Comparison of ENCODE assay signal across 8 cellular contexts in genomic region chr19:18848860-18849661, GRCh38. TPM values are rescaled to one million over a fixed set of nuclear protein-coding genes. Genes with fewer than 3 reads are reported as not detected.
DNase-seq lines count a peak whose midpoint lies in the region; ATAC-seq and TF ChIP-seq lines count a peak whose summit lies in the region.

No MANE protein-coding gene starts in this region.

- H3K27me3 ChIP-seq in lower lobe of right lung (ENCODE audit: low read depth) (no peaks in the 10 kb centered on the region), thoracic aorta (replicated peaks; ENCODE audit: insufficient read depth) (no peaks in the 10 kb centered on the region), Caco-2 (replicated peaks; ENCODE audit: control insufficient read depth, insufficient read depth, low read length) (no peaks in the 10 kb centered on the region)

- BruUV-seq in Caco-2 (replicated peaks; lab: Mats Ljungman, UMichigan) = no TSS peak

- peak; percentile 65 to 83 for ATAC-seq in lower lobe of right lung
- no peak for ATAC-seq in thoracic aorta (ENCODE audit: insufficient number of reproducible peaks, low FRiP score, low read depth)
- no peak for ATAC-seq in HG02938 (IDR thresholded peaks at IDR 0.05; ENCODE audit: unreplicated experiment)

- H3K27me3 Mint-ChIP-seq in Caco-2 (ENCODE audit: insufficient read depth, unreplicated experiment) = no peaks in the 10 kb centered on the region

- DNase-seq in stimulated activated naive CD4-positive, alpha-beta T cell treated with Interleukin-2 at 50 U/mL for 16 hours (lab: John Stamatoyannopoulos, UW) = peak; percentile 36
- no peak for DNase-seq in stimulated activated naive CD4-positive, alpha-beta T cell (lab: John Stamatoyannopoulos, UW)
- DNase-seq in cerebellar cortex (ENCODE audit: low spot score) = peak; percentile 45
- DNase-seq in lower lobe of right lung = peak; percentile 81
- DNase-seq in thoracic aorta (ENCODE audit: low spot score) = peak; percentile 46
- DNase-seq in Caco-2 = no peak
- DNase-seq in NK-92 (lab: John Stamatoyannopoulos, UW; ENCODE audit: unreplicated experiment) = no peak

- intact Hi-C loops in lower lobe of right lung (cut with DNase I) (no loop called here), Caco-2 (cut with micrococcal nuclease; ENCODE audit: unreplicated experiment) (loop anchor here (5.0 kb wide), 1 partner anchor 262 kb away; the partner anchor contains the start of gene REX1BD)

- H3K4me1 Mint-ChIP-seq in Caco-2 (ENCODE audit: low read depth, unreplicated experiment) = no peaks in the 10 kb centered on the region

- no peak overlapping the region for H3K4me3 Mint-ChIP-seq in Caco-2 (ENCODE audit: unreplicated experiment)

- H3K36me3 Mint-ChIP-seq in Caco-2 (ENCODE audit: insufficient read depth, unreplicated experiment) = peaks cover 58% of the 10 kb centered on the region

- peaks cover 61% of the 10 kb centered on the region for H3K36me3 ChIP-seq in lower lobe of right lung
- peaks cover 34% of the 10 kb centered on the region for H3K36me3 ChIP-seq in thoracic aorta
- H3K36me3 ChIP-seq in Caco-2 (ENCODE audit: control insufficient read depth, insufficient read depth, low read length) = peaks cover 2% of the 10 kb centered on the region

- CTCF ChIA-PET in Caco-2 (lab: Charles Lee) = no interaction called here

- POLR2A ChIA-PET in Caco-2 (lab: Charles Lee) = no interaction called here

- H3K9me3 Mint-ChIP-seq in Caco-2 (ENCODE audit: unreplicated experiment) = no peaks in the 10 kb centered on the region

- H3K27ac ChIP-seq in lower lobe of right lung (peak overlapping the region; percentile 81), thoracic aorta (peak overlapping the region; percentile 75 to 85)

- no peaks in the 10 kb centered on the region for H3K9me3 ChIP-seq in lower lobe of right lung
- no peaks in the 10 kb centered on the region for H3K9me3 ChIP-seq in thoracic aorta
- no peaks in the 10 kb centered on the region for H3K9me3 ChIP-seq in Caco-2

- H3K27ac Mint-ChIP-seq in Caco-2 (ENCODE audit: unreplicated experiment) = no peak overlapping the region

- TF ChIP-seq CTCF in lower lobe of right lung (IDR thresholded peaks at IDR 0.05) (no peak), thoracic aorta (IDR thresholded peaks at IDR 0.05) (no peak), Caco-2 (IDR thresholded peaks at IDR 0.05; ENCODE audit: insufficient read depth in 1 of 2, low read depth in 1 of 2, low read length in 1 of 2, severe bottlenecking in 1 of 2, unreplicated experiment in 1 of 2) (no peak)

- H3K4me3 ChIP-seq in lower lobe of right lung (peak overlapping the region; percentile 9), thoracic aorta (peak overlapping the region; percentile 48), Caco-2 (ENCODE audit: low read depth, low read length) (no peak overlapping the region)

- H3K4me1 ChIP-seq in lower lobe of right lung (peaks cover 67% of the 10 kb centered on the region), thoracic aorta (ENCODE audit: control insufficient read depth in 1 of 2, low read depth in 2 of 2) (peaks cover 33 to 50% of the 10 kb centered on the region in 2 donors), Caco-2 (no peaks in the 10 kb centered on the region)

RNA-seq across cellular contexts. Expression of gene UPF1, which starts 17.3 kb away (rescaled TPM):
- total RNA-seq in lower lobe of right lung (75.8 TPM), thoracic aorta (10 to 100 TPM; 56.5 to 95.2 TPM), Caco-2 (2022) (93.8 and 96.6 TPM in 2 replicates)

RNA-seq across cellular contexts. Expression of gene CERS1, which starts 46.9 kb away (rescaled TPM):
- total RNA-seq in lower lobe of right lung (not detected), thoracic aorta (1 to 10 TPM; 1.1 to 1.7 TPM), Caco-2 (2022) (19.0 and 20.3 TPM in 2 replicates)

RNA-seq across cellular contexts. Expression of gene COMP, which starts 58.0 kb away (rescaled TPM):
- total RNA-seq in lower lobe of right lung (2.3 TPM), thoracic aorta (10 to 100 TPM; 16.9 to 29.8 TPM), Caco-2 (2022) (0.14 and 0.16 TPM in 2 replicates)

Comparison
In these comparisons a context has a peak if more than half of its experiments do, and no peak if none do; other contexts are left out.
1. DNase-seq: peak in stimulated activated naive CD4-positive, alpha-beta T cell treated with Interleukin-2 at 50 U/mL for 16 hours (single experiment), cerebellar cortex (single experiment), lower lobe of right lung (single experiment) and thoracic aorta (single experiment); none in stimulated activated naive CD4-positive, alpha-beta T cell (0 of 6), Caco-2 (0 of 2) and NK-92 (single experiment).
2. ATAC-seq: peak in lower lobe of right lung (2 of 2); none in thoracic aorta (single experiment) and HG02938 (single experiment).